ENCODE assay signal across 8 cellular contexts in genomic region chr1:17046043-17046657, GRCh38. TPM values are rescaled to one million over a fixed set of nuclear protein-coding genes. Genes with fewer than 3 reads are reported as not detected.
A peak's percentile ranks its signal among the peaks of the same experiment; 100 is the strongest.
DNase-seq lines count a peak whose midpoint lies in the region; ATAC-seq, FAIRE-seq and TF ChIP-seq lines count a peak whose summit lies in the region.

No MANE protein-coding gene starts in this region.

- no peak for TF ChIP-seq EP300 in K562 (IDR thresholded peaks at IDR 0.05; ENCODE audit: low read length)

- H3K4me2 ChIP-seq in BLaER1 (peak overlapping the region; percentile 78), K562 (ENCODE audit: insufficient read depth, low read length) (no peak overlapping the region)

- no peaks in the 10 kb centered on the region for H3K9me3 ChIP-seq in BLaER1
- no peaks in the 10 kb centered on the region for H3K9me3 ChIP-seq in K562 (replicated peaks; ENCODE audit: control insufficient read depth, insufficient read depth, low read depth, low read length)
- H3K9me3 ChIP-seq in thyroid gland = no peaks in the 10 kb centered on the region

- H3K27ac ChIP-seq in BLaER1 (no peak overlapping the region; the same call in 1 of the 2 replicates), K562 (ENCODE audit: extremely low read depth, low read depth, low read length) (no peak overlapping the region), thyroid gland (no peak overlapping the region)

- H3K79me2 ChIP-seq in K562 (ENCODE audit: control insufficient read depth, insufficient read depth, low read length) = peaks cover 57% of the 10 kb centered on the region

- H2AFZ ChIP-seq in K562 (ENCODE audit: low read depth, low read length) = no peak overlapping the region

- H3K36me3 ChIP-seq in BLaER1 = peaks cover 57% of the 10 kb centered on the region
- H3K36me3 ChIP-seq in K562 (ENCODE audit: control insufficient read depth, insufficient read depth, low read length) = peaks cover 78% of the 10 kb centered on the region
- peaks cover 3% of the 10 kb centered on the region for H3K36me3 ChIP-seq in kidney epithelial cell (ENCODE audit: control insufficient read depth, insufficient read depth, low read length)
- H3K36me3 ChIP-seq in thyroid gland = peaks cover 21 to 36% of the 10 kb centered on the region in 2 donors

- POLR2A ChIA-PET in K562 (lab: Yijun Ruan, JAX) = interaction anchor here (0.7 to 2.5 kb wide), 6 partner anchors 10 to 425 kb away, joined by 3 to 8 read pairs (median 4); no protein-coding TSS in a partner anchor

- BruUV-seq in K562 (replicated peaks; lab: Mats Ljungman, UMichigan) = no TSS peak

- FAIRE-seq in K562 (lab: Jason Lieb, UNC) = peak; percentile 83

- CTCF ChIA-PET in K562 (lab: Yijun Ruan, JAX; ENCODE audit: low intra/inter-chr PET ratio) = interaction anchor here (1.3 to 2.6 kb wide), 4 partner anchors 82 to 425 kb away, joined by 3 to 34 read pairs (median 13); no protein-coding TSS in a partner anchor

- peak; percentile 63 for TF ChIP-seq CTCF in GM13977 (IDR thresholded peaks at IDR 0.05; ENCODE audit: extremely low read depth, insufficient read depth, missing control alignments)
- TF ChIP-seq CTCF in K562 (IDR thresholded peaks at IDR 0.05 in 2 of 3, conservative IDR thresholded peaks at IDR 0.05 in 1 of 3; ENCODE audit: insufficient read depth in 2 of 3, low read depth in 1 of 3, low read length in 3 of 3) = peak; percentile 57 to 91 (median 69); a peak in 5 of 6 replicates
- peak; percentile 68 for TF ChIP-seq CTCF in kidney epithelial cell (IDR thresholded peaks at IDR 0.05; ENCODE audit: insufficient read depth, low read length, poor library complexity, severe bottlenecking)
- TF ChIP-seq CTCF in thyroid gland (IDR thresholded peaks at IDR 0.05) = peak; percentile 33 to 90 (median 62)

- H3K27me3 ChIP-seq in BLaER1 = no peaks in the 10 kb centered on the region
- no peaks in the 10 kb centered on the region for H3K27me3 ChIP-seq in K562 (ENCODE audit: control insufficient read depth in 2 of 2, insufficient read depth in 2 of 2, low read length in 2 of 2)
- H3K27me3 ChIP-seq in kidney epithelial cell (ENCODE audit: control insufficient read depth, insufficient read depth, low read length) = no peaks in the 10 kb centered on the region
- H3K27me3 ChIP-seq in thyroid gland = no peaks in the 10 kb centered on the region

- TF ChIP-seq POLR2A in K562 (conservative IDR thresholded peaks at IDR 0.05) (no peak), thyroid gland (IDR thresholded peaks at IDR 0.05) (no peak)

- 63% methylated on average over 5 of the region's 5 CpGs for WGBS in K562 (ENCODE audit: insufficient coverage, low coverage, missing lambda C conversion rate)
- WGBS in thyroid gland, 2 donors = 53 to 55% methylated on average over 5 of the region's 5 CpGs

- DNase-seq in GM13977 (ENCODE audit: low spot score) = peak; percentile 33
- DNase-seq in NCI-H460 (ENCODE audit: extremely low read depth, low read depth) = peak; percentile 36
- peak in 2 of 4 experiments; percentile 58 to 60 for DNase-seq in K562 (ENCODE audit: extremely low read depth in 1 of 4, low spot score in 3 of 4)
- no peak for DNase-seq in kidney epithelial cell (ENCODE audit: low read depth)
- DNase-seq in thyroid gland = no peak
- no peak for DNase-seq in activated CD8-positive, alpha-beta memory T cell treated with anti-CD3 and anti-CD28 coated beads, Interleukin-2, amount 50 U/mL, for 48 hours
- no peak for DNase-seq in activated effector memory CD4-positive, alpha-beta T cell treated with Interleukin-2 at 50 U/mL for 16 hours

- in situ Hi-C loops in GM13977 (cut with MboI; ENCODE audit: low pct_unique_long_range_greater_than_20kb, low sequenced_read_pairs, unreplicated experiment) (loop anchor here (10.0 kb wide), 2 partner anchors 71 to 421 kb away; no protein-coding TSS in a partner anchor), K562 (cut with MboI) (loop anchor here (25.0 kb wide), 1 partner anchor 459 kb away; no protein-coding TSS in a partner anchor)

- ATAC-seq in K562 = peak; percentile 80

- peaks cover 73% of the 10 kb centered on the region for H4K20me1 ChIP-seq in BLaER1
- 0 out of 2 replicates have a peak, but pooled peaks cover 3% of the 10 kb centered on the region for H4K20me1 ChIP-seq in K562 (replicated peaks; ENCODE audit: control insufficient read depth, insufficient read depth, low read length)

- H3K4me3 ChIP-seq in BLaER1 (peak overlapping the region; percentile 37; the same call in 1 of the 2 replicates), K562 (no peak overlapping the region), kidney epithelial cell (ENCODE audit: low read depth, low read length) (no peak overlapping the region), thyroid gland (replicated peaks in 1 of 3) (no peak overlapping the region)

- H3K4me1 ChIP-seq in BLaER1 = peaks cover 16% of the 10 kb centered on the region
- no peaks in the 10 kb centered on the region; a peak in 2 of 5 replicates for H3K4me1 ChIP-seq in K562 (replicated peaks in 1 of 2; ENCODE audit: control insufficient read depth in 2 of 2, insufficient read depth in 2 of 2, low read length in 2 of 2)
- H3K4me1 ChIP-seq in thyroid gland = peaks cover 0 to 1% of the 10 kb centered on the region in 2 donors

- intact Hi-C loops in K562 (cut with micrococcal nuclease) = loop anchor here (1.0 to 2.0 kb wide), 2 partner anchors 95 to 425 kb away; no protein-coding TSS in a partner anchor
- intact Hi-C loops in thyroid gland (cut with DNase I) = loop anchor here (5.0 kb wide), 1 partner anchor 94 kb away; no protein-coding TSS in a partner anchor

- H3K9ac ChIP-seq in BLaER1 (0 out of 2 replicates have a peak overlapping the region, but pooled peaks have one; percentile 11), K562 (ENCODE audit: insufficient read depth in 1 of 2, low read depth in 2 of 2, low read length in 2 of 2) (no peak overlapping the region)

- no peaks in the 10 kb centered on the region for H3K9me1 ChIP-seq in K562 (ENCODE audit: control insufficient read depth, insufficient read depth, low read length)

- peak; percentile 84 to 88 for TF ChIP-seq RAD21 in K562 (CRISPR knock-in tag; conservative IDR thresholded peaks at IDR 0.05 in 1 of 2, IDR thresholded peaks at IDR 0.05 in 1 of 2)

TF ChIP-seq in K562, 482 proteins besides CTCF, POLR2A, EP300 and RAD21 (continues in another document):
- TF ChIP-seq FUS (optimal IDR thresholded peaks at IDR 0.05; ENCODE audit: low read depth, low read length) = no peak

RNA-seq across cellular contexts. Expression of gene SDHB, which starts 7.7 kb away (rescaled TPM):
- total RNA-seq in NCI-H460 (2014; rRNA removed; shearing (Covaris generic)) = 233 and 251 TPM in 2 replicates
- polyA plus RNA-seq in NCI-H460 (2014; cell fraction: nucleus; rRNA removed) = 197 and 284 TPM in 2 replicates
- total RNA-seq in K562 (2011; cell fraction: chromatin; rRNA removed; ENCODE audit: low replicate concordance) = 91.4 and 102 TPM in 2 replicates
- 89.1 and 94.7 TPM in 2 replicates for total RNA-seq in K562 (2011; cell fraction: nucleolus; rRNA removed)
- 110 and 139 TPM in 2 replicates for total RNA-seq in K562 (2011; cell fraction: nucleoplasm; rRNA removed)
- total RNA-seq in K562 (2014; rRNA removed) (351 and 360 TPM in 2 replicates), K562 (2014; rRNA removed; fragmentation: Illumina TruSeq; extraction: Trizol) (396 and 465 TPM in 2 replicates), K562 (2015; rRNA removed; fragmentation: Illumina TruSeq; extraction: Trizol) (365 and 377 TPM in 2 replicates), K562 (2021) (263 and 299 TPM in 2 replicates), kidney epithelial cell (109 and 122 TPM in 2 replicates), thyroid gland (100 to 1,000 TPM; 112 to 162 (median 136) TPM)
- polyA plus RNA-seq in K562 (2011; rRNA removed) (453 and 554 TPM in 2 replicates), K562 (2014; fragmentation: Illumina TruSeq; extraction: Trizol) (373 and 453 TPM in 2 replicates), K562 (2014; fragmentation: Nextera tagmentation; extraction: Ambion mirVana) (100 to 1,000 TPM; 207 to 339 TPM), K562 (2014; rRNA removed) (390 and 400 TPM in 2 replicates)
- 249 and 308 TPM in 2 replicates for polyA plus RNA-seq in K562 (2011; cell fraction: cytosol; rRNA removed)
- 138 and 220 TPM in 2 replicates for polyA plus RNA-seq in K562 (2011; cell fraction: nucleus; rRNA removed)
- polyA plus RNA-seq in K562 (2012) = 229 and 275 TPM in 2 replicates
- polyA minus RNA-seq in K562 (2011; rRNA and poly(A)+ RNA removed) = 703 TPM in 2 replicates
- 133 and 188 TPM in 2 replicates for polyA minus RNA-seq in K562 (2011; cell fraction: cytosol; rRNA and poly(A)+ RNA removed)
- 40.4 and 84.2 TPM in 2 replicates for polyA minus RNA-seq in K562 (2011; cell fraction: nucleus; rRNA and poly(A)+ RNA removed)

RNA-seq across cellular contexts. Expression of gene ATP13A2, which starts 34.4 kb away (rescaled TPM):
- 23.2 and 30.9 TPM in 2 replicates for total RNA-seq in NCI-H460 (2014; rRNA removed; shearing (Covaris generic))
- 20.0 and 25.5 TPM in 2 replicates for polyA plus RNA-seq in NCI-H460 (2014; cell fraction: nucleus; rRNA removed)
- 34.5 and 126 TPM in 2 replicates for total RNA-seq in K562 (2011; cell fraction: chromatin; rRNA removed; ENCODE audit: low replicate concordance)
- 139 and 151 TPM in 2 replicates for total RNA-seq in K562 (2011; cell fraction: nucleolus; rRNA removed)
- 86.6 and 104 TPM in 2 replicates for total RNA-seq in K562 (2011; cell fraction: nucleoplasm; rRNA removed)
- total RNA-seq in K562 (2014; rRNA removed) = 23.9 and 40.2 TPM in 2 replicates
- 7.8 and 9.9 TPM in 2 replicates for total RNA-seq in K562 (2014; rRNA removed; fragmentation: Illumina TruSeq; extraction: Trizol)
- total RNA-seq in K562 (2015; rRNA removed; fragmentation: Illumina TruSeq; extraction: Trizol) = 15.5 and 16.3 TPM in 2 replicates
- total RNA-seq in K562 (2021) = 48.3 and 56.3 TPM in 2 replicates
- polyA plus RNA-seq in K562 (2011; rRNA removed) = 10.5 and 27.2 TPM in 2 replicates
- polyA plus RNA-seq in K562 (2011; cell fraction: cytosol; rRNA removed) = 21.9 and 44.0 TPM in 2 replicates
- 38.6 and 63.9 TPM in 2 replicates for polyA plus RNA-seq in K562 (2011; cell fraction: nucleus; rRNA removed)
- polyA plus RNA-seq in K562 (2012) = 38.5 and 53.3 TPM in 2 replicates
- 22.0 and 35.5 TPM in 2 replicates for polyA plus RNA-seq in K562 (2014; fragmentation: Illumina TruSeq; extraction: Trizol)
- under 1 TPM; 0.36 to 0.45 TPM for polyA plus RNA-seq in K562 (2014; fragmentation: Nextera tagmentation; extraction: Ambion mirVana)
- 26.3 and 28.5 TPM in 2 replicates for polyA plus RNA-seq in K562 (2014; rRNA removed)
- 27.1 and 30.6 TPM in 2 replicates for polyA minus RNA-seq in K562 (2011; rRNA and poly(A)+ RNA removed)
- 65.7 and 89.6 TPM in 2 replicates for polyA minus RNA-seq in K562 (2011; cell fraction: cytosol; rRNA and poly(A)+ RNA removed)
- 19.0 and 32.7 TPM in 2 replicates for polyA minus RNA-seq in K562 (2011; cell fraction: nucleus; rRNA and poly(A)+ RNA removed)
- total RNA-seq in kidney epithelial cell = 74.1 and 107 TPM in 2 replicates
- 10 to 100 TPM; 28.7 to 47.0 (median 35.8) TPM for total RNA-seq in thyroid gland

Comparison
In these comparisons a context has a peak if more than half of its experiments do, and no peak if none do; other contexts are left out.
1. DNase-seq: peak in GM13977 (single experiment) and NCI-H460 (single experiment); none in kidney epithelial cell (single experiment), thyroid gland (0 of 2), activated CD8-positive, alpha-beta memory T cell treated with anti-CD3 and anti-CD28 coated beads, Interleukin-2, amount 50 U/mL, for 48 hours (single experiment) and activated effector memory CD4-positive, alpha-beta T cell treated with Interleukin-2 at 50 U/mL for 16 hours (single experiment).
2. Peak in every context shown above with its lines, with median percentiles within 50 percentile points of each other: CTCF ChIP-seq.